19 cellular contexts compared by ENCODE assay signal in genomic region chr10:113561214-113561613, GRCh38. TPM values are rescaled to one million over a fixed set of nuclear protein-coding genes. Genes with fewer than 3 reads are reported as not detected.
A peak's percentile ranks its signal among the peaks of the same experiment; 100 is the strongest.
DNase-seq lines count a peak whose midpoint lies in the region; ATAC-seq, FAIRE-seq and TF ChIP-seq lines count a peak whose summit lies in the region.
"Had no signal": no experiment of that assay in that cellular context is flagged by ENCODE, and none has a peak within 500 bp of the region (broad histone marks: within the 10 kb centered on the region; RNA-seq: fewer than 3 reads in every experiment).

No MANE protein-coding gene starts in this region.

- 41% methylated on average over 3 of the region's 3 CpGs for WGBS in liver
- WGBS in HepG2 (ENCODE audit: low lambda C conversion rate): 36% methylated on average over 3 of the region's 3 CpGs
- WGBS in right lobe of liver (ENCODE audit: insufficient coverage, low coverage, low lambda C conversion rate, missing lambda C conversion rate): 58% methylated on average over 2 of the region's 3 CpGs

- H3K36me3 Mint-ChIP-seq in stimulated activated effector memory CD8-positive, alpha-beta T cell treated with anti-CD3 and anti-CD28 coated beads, Interleukin-12 subunit alpha, Interleukin-12 subunit beta, amount 100 ng/mL, for 72 hours: no peaks in the 10 kb centered on the region
- H3K36me3 Mint-ChIP-seq: CD14-positive monocyte; CD4-positive, alpha-beta memory T cell had no signal

- no peak overlapping the region for H3K27ac Mint-ChIP-seq in stimulated activated effector memory CD8-positive, alpha-beta T cell treated with anti-CD3 and anti-CD28 coated beads, Interleukin-12 subunit alpha, Interleukin-12 subunit beta, amount 100 ng/mL, for 72 hours
- H3K27ac Mint-ChIP-seq: CD4-positive, alpha-beta memory T cell; H9 had no signal

- H3K9ac ChIP-seq in liver (ENCODE audit: low read depth in 1 of 2, low read length in 2 of 2) (no peak overlapping the region), HepG2 (ENCODE audit: insufficient read depth, low read depth, low read length) (no peak overlapping the region)
- H3K9ac ChIP-seq: BLaER1 had no signal

- POLR2A ChIA-PET in HepG2 (lab: Yijun Ruan, JAX): no interaction called here

- FAIRE-seq in HepG2 (lab: Jason Lieb, UNC): no peak
- FAIRE-seq: A549, GM12878, GM19239, H1 had no signal

- H3K9me3 ChIP-seq in liver (ENCODE audit: control insufficient read depth in 4 of 4, low read length in 3 of 4) (no peaks in the 10 kb centered on the region), HepG2 (ENCODE audit: low read length) (no peaks in the 10 kb centered on the region), right lobe of liver (no peaks in the 10 kb centered on the region), upper lobe of right lung (no peaks in the 10 kb centered on the region)
- H3K9me3 ChIP-seq: A549, BLaER1 had no signal

- peaks cover 0 to 7% (median 1%) of the 10 kb centered on the region in 4 donors for H3K36me3 ChIP-seq in liver (ENCODE audit: control insufficient read depth in 4 of 4, insufficient read depth in 3 of 4, low read depth in 1 of 4, low read length in 3 of 4)
- H3K36me3 ChIP-seq in HepG2 (replicated peaks in 1 of 2; ENCODE audit: control insufficient read depth in 1 of 2, insufficient read depth in 2 of 2, low read length in 2 of 2): no peaks in the 10 kb centered on the region
- H3K36me3 ChIP-seq in right lobe of liver: peaks cover 0 to 9% (median 0%) of the 10 kb centered on the region in 4 donors
- H3K36me3 ChIP-seq in upper lobe of right lung: no peaks in the 10 kb centered on the region
- H3K36me3 ChIP-seq: BLaER1 had no signal

- CTCF ChIA-PET in HepG2 (lab: Yijun Ruan, JAX; ENCODE audit: low intra/inter-chr PET ratio, low total read pairs): no interaction called here

- H2AFZ ChIP-seq in HepG2 (ENCODE audit: low read length): no peak overlapping the region

- peak; percentile 30 to 41 for TF ChIP-seq RAD21 in liver (IDR thresholded peaks at IDR 0.05)
- TF ChIP-seq RAD21 in HepG2 (CRISPR knock-in tag; IDR thresholded peaks at IDR 0.05): no peak

- no peak for DNase-seq in HepG2 (ENCODE audit: low spot score)
- peak; percentile 71 to 94 (median 91) for DNase-seq in right lobe of liver
- DNase-seq in stimulated activated effector memory CD8-positive, alpha-beta T cell treated with anti-CD3 and anti-CD28 coated beads, Interleukin-12 subunit alpha, Interleukin-12 subunit beta, amount 100 ng/mL, for 72 hours (ENCODE audit: low spot score in 2 of 2): no peak
- DNase-seq in upper lobe of right lung: no peak
- no peak for DNase-seq in AG08395 (ENCODE audit: low spot score)
- DNase-seq in GM10266 (ENCODE audit: extremely low spot score): no peak
- DNase-seq: Calu3; CD4-positive, alpha-beta memory T cell; DMS79 treated with DMSO at 0.1 percent for 48 hours; GF-D8; H9 had no signal

- in situ Hi-C loops in HepG2 (cut with HindIII; ENCODE audit: extremely low pct_ligation_motif_present, low pct_unique_long_range_greater_than_20kb): no loop called here

- H3K27ac ChIP-seq in liver (ENCODE audit: low read depth in 1 of 2, low read length in 2 of 2) (peak overlapping the region; percentile 58 to 72), HepG2 (ENCODE audit: extremely low read length, insufficient read depth, low read length) (no peak overlapping the region), right lobe of liver (peak overlapping the region in 2 of 3 donors; percentile 70 to 82), upper lobe of right lung (no peak overlapping the region)
- H3K27ac ChIP-seq: 22Rv1, A549, BLaER1 had no signal

- intact Hi-C loops in HepG2 (cut with micrococcal nuclease; ENCODE audit: unreplicated experiment): no loop called here
- intact Hi-C loops in right lobe of liver (cut with DNase I): no loop called here
- intact Hi-C loops in upper lobe of right lung (cut with DNase I): no loop called here

- no peak for TF ChIP-seq CTCF in liver (IDR thresholded peaks at IDR 0.05; ENCODE audit: low read depth, low read length, missing input control)
- no peak for TF ChIP-seq CTCF in HepG2 (CRISPR knock-in tag; IDR thresholded peaks at IDR 0.05)
- no peak for TF ChIP-seq CTCF in right lobe of liver (IDR thresholded peaks at IDR 0.05)
- no peak for TF ChIP-seq CTCF in upper lobe of right lung (IDR thresholded peaks at IDR 0.05)
- no peak for TF ChIP-seq CTCF in GM10266 (IDR thresholded peaks at IDR 0.05; ENCODE audit: control insufficient read depth, insufficient read depth, low read depth, missing control alignments)

- H3K4me1 Mint-ChIP-seq in stimulated activated effector memory CD8-positive, alpha-beta T cell treated with anti-CD3 and anti-CD28 coated beads, Interleukin-12 subunit alpha, Interleukin-12 subunit beta, amount 100 ng/mL, for 72 hours: peaks cover 7% of the 10 kb centered on the region

- no peak overlapping the region for H3K4me3 ChIP-seq in liver (ENCODE audit: low read depth in 1 of 3, low read length in 3 of 3)
- no peak overlapping the region for H3K4me3 ChIP-seq in HepG2 (replicated peaks in 1 of 3; ENCODE audit: insufficient read depth in 1 of 3, low read depth in 2 of 3, low read length in 3 of 3)
- H3K4me3 ChIP-seq in right lobe of liver: peak overlapping the region in 1 of 3 donors; percentile 14
- H3K4me3 ChIP-seq in upper lobe of right lung: no peak overlapping the region
- H3K4me3 ChIP-seq: A549, BLaER1, GM12878 had no signal

- H3K4me2 ChIP-seq in HepG2 (ENCODE audit: low read depth, low read length): no peak overlapping the region
- H3K4me2 ChIP-seq: A549, BLaER1 had no signal

- TF ChIP-seq EP300 in HepG2 (IDR thresholded peaks at IDR 0.05; ENCODE audit: low read depth in 2 of 2, low read length in 2 of 2): no peak
- TF ChIP-seq EP300 in HepG2 (CRISPR knock-in tag; IDR thresholded peaks at IDR 0.05; ENCODE audit: borderline replicate concordance): no peak

- no peaks in the 10 kb centered on the region for H3K9me3 Mint-ChIP-seq in stimulated activated effector memory CD8-positive, alpha-beta T cell treated with anti-CD3 and anti-CD28 coated beads, Interleukin-12 subunit alpha, Interleukin-12 subunit beta, amount 100 ng/mL, for 72 hours
- H3K9me3 Mint-ChIP-seq: CD14-positive monocyte; CD4-positive, alpha-beta memory T cell had no signal

- H3K79me2 ChIP-seq in HepG2 (ENCODE audit: insufficient read depth, low read length): no peaks in the 10 kb centered on the region

- TF ChIP-seq POLR2A in HepG2 (IDR thresholded peaks at IDR 0.05; ENCODE audit: insufficient read depth in 1 of 2, low read depth in 2 of 2, low read length in 2 of 2) (no peak), right lobe of liver (IDR thresholded peaks at IDR 0.05) (no peak)

- H3K4me3 Mint-ChIP-seq in stimulated activated effector memory CD8-positive, alpha-beta T cell treated with anti-CD3 and anti-CD28 coated beads, Interleukin-12 subunit alpha, Interleukin-12 subunit beta, amount 100 ng/mL, for 72 hours: no peak overlapping the region
- H3K4me3 Mint-ChIP-seq: CD14-positive monocyte, H9 had no signal

- H3K27me3 ChIP-seq in liver (ENCODE audit: control insufficient read depth in 4 of 4, insufficient read depth in 4 of 4, low read length in 3 of 4): no peaks in the 10 kb centered on the region
- H3K27me3 ChIP-seq in HepG2 (ENCODE audit: control insufficient read depth in 1 of 2, insufficient read depth in 2 of 2, low read length in 2 of 2): no peaks in the 10 kb centered on the region; a peak in 1 of 5 replicates
- no peaks in the 10 kb centered on the region for H3K27me3 ChIP-seq in right lobe of liver
- no peaks in the 10 kb centered on the region for H3K27me3 ChIP-seq in upper lobe of right lung
- H3K27me3 ChIP-seq: BLaER1 had no signal

- ATAC-seq in HepG2 (no peak), right lobe of liver (peak; percentile 46 to 83 (median 74)), upper lobe of right lung (no peak)
- ATAC-seq in stimulated activated effector memory CD8-positive, alpha-beta T cell treated with anti-CD3 and anti-CD28 coated beads, Interleukin-12 subunit alpha, Interleukin-12 subunit beta, amount 100 ng/mL, for 72 hours: peak; percentile 14
- ATAC-seq: A549, GM12878 had no signal

- no TSS peak for BruUV-seq in HepG2 (replicated peaks; lab: Mats Ljungman, UMichigan)

- peaks cover 15 to 93% (median 80%) of the 10 kb centered on the region in 4 donors for H3K4me1 ChIP-seq in liver (ENCODE audit: control insufficient read depth in 4 of 4, insufficient read depth in 4 of 4, low read length in 3 of 4)
- peaks cover 16% of the 10 kb centered on the region for H3K4me1 ChIP-seq in HepG2 (ENCODE audit: insufficient read depth, low read length)
- peaks cover 0 to 94% (median 35%) of the 10 kb centered on the region in 4 donors for H3K4me1 ChIP-seq in right lobe of liver
- H3K4me1 ChIP-seq in upper lobe of right lung: peaks cover 18% of the 10 kb centered on the region
- H3K4me1 ChIP-seq: A549, BLaER1 had no signal

- H4K20me1 ChIP-seq in HepG2 (ENCODE audit: insufficient read depth, low read length): no peaks in the 10 kb centered on the region
- H4K20me1 ChIP-seq: BLaER1 had no signal

RNA-seq across cellular contexts. Expression of gene HABP2, which starts 8.4 kb away (rescaled TPM):
- 100 to 1,000 TPM; 147 to 247 TPM for total RNA-seq in liver
- 100 to 1,000 TPM; 109 to 259 TPM for polyA plus RNA-seq in liver
- 0.13 TPM in 1 of 2 replicates, not detected in the other for total RNA-seq in HepG2 (2016; rRNA removed; fragmentation: Illumina TruSeq; extraction: Trizol)
- not detected in 2 replicates for total RNA-seq in HepG2 (2016; cell fraction: cytosol; rRNA removed; fragmentation: Illumina TruSeq; extraction: Trizol; ENCODE audit: low read depth)
- total RNA-seq in HepG2 (2016; cell fraction: insoluble cytoplasmic fraction; rRNA removed; fragmentation: Illumina TruSeq; extraction: Trizol): 0.04 and 0.06 TPM in 2 replicates
- not detected in 2 replicates for total RNA-seq in HepG2 (2016; cell fraction: membrane; rRNA removed; fragmentation: Illumina TruSeq; extraction: Trizol)
- total RNA-seq in HepG2 (2016; cell fraction: nucleus; rRNA removed; fragmentation: Illumina TruSeq; extraction: Trizol): 0.16 TPM in 1 of 2 replicates, not detected in the other
- 0.12 TPM in 2 replicates for polyA plus RNA-seq in HepG2 (2011; rRNA removed)
- polyA plus RNA-seq in HepG2 (2011; cell fraction: cytosol; rRNA removed): 0.10 and 0.11 TPM in 2 replicates
- polyA plus RNA-seq in HepG2 (2011; cell fraction: nucleus; rRNA removed): 0.03 and 0.06 TPM in 2 replicates
- polyA plus RNA-seq in HepG2 (2012): 0.04 TPM in 1 of 2 replicates, not detected in the other
- not detected in 2 replicates for polyA plus RNA-seq in HepG2 (2016; cell fraction: cytosol; fragmentation: Illumina TruSeq; extraction: Trizol; ENCODE audit: low read depth)
- not detected in 2 replicates for polyA plus RNA-seq in HepG2 (2016; cell fraction: insoluble cytoplasmic fraction; fragmentation: Illumina TruSeq; extraction: Trizol; ENCODE audit: low read depth)
- not detected in 2 replicates for polyA plus RNA-seq in HepG2 (2016; cell fraction: membrane; fragmentation: Illumina TruSeq; extraction: Trizol; ENCODE audit: low read depth)
- polyA plus RNA-seq in HepG2 (2016; cell fraction: nucleus; fragmentation: Illumina TruSeq; extraction: Trizol; ENCODE audit: insufficient read depth, low read depth): not detected in 2 replicates
- not detected in 2 replicates for polyA minus RNA-seq in HepG2 (2011; rRNA and poly(A)+ RNA removed; ENCODE audit: low replicate concordance)
- polyA minus RNA-seq in HepG2 (2011; cell fraction: cytosol; rRNA and poly(A)+ RNA removed): not detected in 2 replicates
- not detected in 2 replicates for polyA minus RNA-seq in HepG2 (2011; cell fraction: nucleus; rRNA and poly(A)+ RNA removed)
- 100 to 1,000 TPM; 162 to 705 (median 372) TPM for total RNA-seq in right lobe of liver
- total RNA-seq in upper lobe of right lung: 3.6 TPM
- total RNA-seq: CD4-positive, alpha-beta memory T cell; H1; H9 had no signal
- polyA plus RNA-seq: CD14-positive monocyte; CD4-positive, alpha-beta memory T cell; GM12878; H1 had no signal

Comparison
In these comparisons a context has a peak if more than half of its experiments do, and no peak if none do; other contexts are left out.
1. H3K27ac ChIP-seq: peak in liver (2 of 2) and right lobe of liver (2 of 3); none in HepG2 (single experiment) and upper lobe of right lung (single experiment).
2. ATAC-seq: peak in right lobe of liver (4 of 4) and stimulated activated effector memory CD8-positive, alpha-beta T cell treated with anti-CD3 and anti-CD28 coated beads, Interleukin-12 subunit alpha, Interleukin-12 subunit beta, amount 100 ng/mL, for 72 hours (single experiment); none in HepG2 (single experiment) and upper lobe of right lung (single experiment).
3. DNase-seq: peak in right lobe of liver (3 of 3); none in HepG2 (single experiment), stimulated activated effector memory CD8-positive, alpha-beta T cell treated with anti-CD3 and anti-CD28 coated beads, Interleukin-12 subunit alpha, Interleukin-12 subunit beta, amount 100 ng/mL, for 72 hours (0 of 2), upper lobe of right lung (single experiment), AG08395 (single experiment) and GM10266 (single experiment).
4. RNA of gene HABP2, which starts 8.4 kb away (total RNA-seq): 162 to 705 TPM in right lobe of liver and 147 to 247 TPM in liver; 3.6 TPM in upper lobe of right lung (single experiment) and 0.04 to 0.16 TPM in HepG2; every median in the first group is over 10 times any median in the second.